ENCODE assay signal across 21 cellular contexts in genomic region chr17:56174421-56174820, GRCh38. TPM values are rescaled to one million over a fixed set of nuclear protein-coding genes. Genes with fewer than 3 reads are reported as not detected.
DNase-seq lines count a peak whose midpoint lies in the region; ATAC-seq and TF ChIP-seq lines count a peak whose summit lies in the region.
"Had no signal": no experiment of that assay in that cellular context is flagged by ENCODE, and none has a peak within 500 bp of the region (broad histone marks: within the 10 kb centered on the region; RNA-seq: fewer than 3 reads in every experiment).

No MANE protein-coding gene starts in this region.

- H3K36me3 ChIP-seq in KOPT-K1 (ENCODE audit: insufficient read depth, low read length): no peaks in the 10 kb centered on the region
- H3K36me3 ChIP-seq: heart right ventricle, tibial artery had no signal

- no peak for TF ChIP-seq CTCF in C4-2B (conservative IDR thresholded peaks at IDR 0.05)
- no peak for TF ChIP-seq CTCF in brain (conservative IDR thresholded peaks at IDR 0.05)
- TF ChIP-seq CTCF in omental fat pad (IDR thresholded peaks at IDR 0.05): no peak

- peaks cover 3% of the 10 kb centered on the region for H3K27me3 Mint-ChIP-seq in brain
- no peaks in the 10 kb centered on the region for H3K27me3 Mint-ChIP-seq in activated CD4-positive, alpha-beta T cell treated with anti-CD3 and anti-CD28 coated beads for 36 hours

- ATAC-seq in omental fat pad (ENCODE audit: low FRiP score) (peak; percentile 9), HG03108 (IDR thresholded peaks at IDR 0.05; ENCODE audit: unreplicated experiment) (no peak)
- no peak for ATAC-seq in activated CD4-positive, alpha-beta T cell treated with anti-CD3 and anti-CD28 coated beads for 36 hours
- ATAC-seq: natural killer cell had no signal

- H3K4me1 Mint-ChIP-seq in brain: peaks cover 71% of the 10 kb centered on the region
- H3K4me1 Mint-ChIP-seq in activated CD4-positive, alpha-beta T cell treated with anti-CD3 and anti-CD28 coated beads for 36 hours: no peaks in the 10 kb centered on the region
- H3K4me1 Mint-ChIP-seq: activated CD4-positive, alpha-beta T cell treated with anti-CD3 and anti-CD28 coated beads, Interleukin-2, amount 10 ng/mL, durations not matched to agents 24 days and 14 days; central memory CD8-positive, alpha-beta T cell; natural killer cell had no signal

- POLR2A ChIA-PET in activated CD4-positive, alpha-beta T cell treated with anti-CD3 and anti-CD28 coated beads for 36 hours (lab: Charles Lee): no interaction called here

- peak overlapping the region in 2 of 5 experiments; percentile 37 to 38 for H3K4me3 Mint-ChIP-seq in brain
- no peak overlapping the region for H3K4me3 Mint-ChIP-seq in activated CD4-positive, alpha-beta T cell treated with anti-CD3 and anti-CD28 coated beads for 36 hours
- H3K4me3 Mint-ChIP-seq: activated CD4-positive, alpha-beta T cell treated with anti-CD3 and anti-CD28 coated beads, Interleukin-2, amount 10 ng/mL, durations not matched to agents 24 days and 14 days; central memory CD8-positive, alpha-beta T cell; natural killer cell had no signal

- peak overlapping the region in 4 of 5 experiments; percentile 51 to 73 (median 58) for H3K27ac Mint-ChIP-seq in brain
- no peak overlapping the region for H3K27ac Mint-ChIP-seq in activated CD4-positive, alpha-beta T cell treated with anti-CD3 and anti-CD28 coated beads for 36 hours
- H3K27ac Mint-ChIP-seq: activated CD4-positive, alpha-beta T cell treated with anti-CD3 and anti-CD28 coated beads, Interleukin-2, amount 10 ng/mL, durations not matched to agents 24 days and 14 days; natural killer cell had no signal

- H3K27ac ChIP-seq in C4-2B (peak overlapping the region; percentile 73), KOPT-K1 (ENCODE audit: low read depth, low read length, poor library complexity, severe bottlenecking) (peak overlapping the region; percentile 76)
- H3K27ac ChIP-seq: heart right ventricle, tibial artery had no signal

- intact Hi-C loops in activated CD4-positive, alpha-beta T cell treated with anti-CD3 and anti-CD28 coated beads for 36 hours (cut with DNase I, micrococcal nuclease): loop anchor here in 1 of 2 experiments (5.0 kb wide), 1 partner anchor 48 kb away; no protein-coding TSS in a partner anchor

- CTCF ChIA-PET in activated CD4-positive, alpha-beta T cell treated with anti-CD3 and anti-CD28 coated beads for 36 hours (lab: Charles Lee): no interaction called here

- no peaks in the 10 kb centered on the region for H3K36me3 Mint-ChIP-seq in brain
- no peaks in the 10 kb centered on the region for H3K36me3 Mint-ChIP-seq in activated CD4-positive, alpha-beta T cell treated with anti-CD3 and anti-CD28 coated beads for 36 hours (ENCODE audit: low read depth)
- H3K36me3 Mint-ChIP-seq: natural killer cell had no signal

- no peak for DNase-seq in omental fat pad (ENCODE audit: low spot score)
- DNase-seq in activated CD4-positive, alpha-beta T cell treated with anti-CD3 and anti-CD28 coated beads for 1 hour: no peak
- DNase-seq in activated CD4-positive, alpha-beta T cell treated with anti-CD3 and anti-CD28 coated beads for 36 hours: no peak
- no peak for DNase-seq in activated CD4-positive, alpha-beta T cell treated with anti-CD3 and anti-CD28 coated beads, Interleukin-2, amount 50 U/mL, for 1 hour
- DNase-seq: activated CD4-positive, alpha-beta T cell treated with anti-CD3 and anti-CD28 coated beads, Interleukin-2, amount 10 ng/mL, durations not matched to agents 24 days and 14 days; activated CD8-positive, alpha-beta memory T cell treated with anti-CD3 and anti-CD28 coated beads, Interleukin-2, amount 50 U/mL, for 48 hours; activated gamma-delta T cell treated with Interleukin-2 at 50 U/mL for 16 hours; Karpas-422; natural killer cell; NCI-H1417 treated with DMSO at 0.1 percent for 48 hours; NK-92 treated with Interleukin-12 subunit alpha and Interleukin-12 subunit beta, amount 100 ng/mL, for 24 hours; stimulated activated naive CD4-positive, alpha-beta T cell treated with Interleukin-2 at 50 U/mL for 16 hours; tibial artery had no signal

- no peaks in the 10 kb centered on the region for H3K9me3 Mint-ChIP-seq in brain
- H3K9me3 Mint-ChIP-seq in activated CD4-positive, alpha-beta T cell treated with anti-CD3 and anti-CD28 coated beads for 36 hours (ENCODE audit: low read depth): no peaks in the 10 kb centered on the region
- H3K9me3 Mint-ChIP-seq: activated CD4-positive, alpha-beta T cell treated with anti-CD3 and anti-CD28 coated beads, Interleukin-2, amount 10 ng/mL, durations not matched to agents 24 days and 14 days; central memory CD8-positive, alpha-beta T cell had no signal

- H3K9me3 ChIP-seq in KOPT-K1 (ENCODE audit: insufficient read depth, low read length, poor library complexity, severe bottlenecking): no peaks in the 10 kb centered on the region
- H3K9me3 ChIP-seq: heart right ventricle, tibial artery had no signal

RNA-seq across cellular contexts. Expression of gene ANKFN1, which starts 21.1 kb away (rescaled TPM):
- polyA plus RNA-seq in brain (ENCODE audit: insufficient read depth, low read depth, low replicate concordance): 0.41 TPM
- total RNA-seq in omental fat pad: 1 to 10 TPM; 1.7 to 3.0 (median 2.2) TPM
- total RNA-seq in activated CD4-positive, alpha-beta T cell treated with anti-CD3 and anti-CD28 coated beads for 36 hours: not detected
- total RNA-seq: activated CD4-positive, alpha-beta T cell treated with anti-CD3 and anti-CD28 coated beads, Interleukin-2, amount 10 ng/mL, durations not matched to agents 24 days and 14 days; fibroblast of lung; G401; natural killer cell had no signal
